In genomic region chr2:101097638-101098037, GRCh38 we compare ENCODE assay signal across 7 cellular contexts.
"Had no signal": no experiment of that assay in that cellular context is flagged by ENCODE, and none has a peak within 500 bp of the region (broad histone marks: within the 10 kb centered on the region; RNA-seq: fewer than 3 reads in every experiment).

No MANE protein-coding gene starts in this region.

- H3K4me3 Mint-ChIP-seq: GM23338, H9, IgD-negative memory B cell had no signal

- FAIRE-seq: H1, H54, HTR-8/SVneo had no signal

- H2AFZ ChIP-seq: GM23338 had no signal

- DNase-seq: H9, HCEC 1CT had no signal

- H3K4me2 ChIP-seq: GM23338 had no signal

- H3K27ac Mint-ChIP-seq: GM23338, H9, IgD-negative memory B cell had no signal

- ATAC-seq: GM23338 had no signal

- H3K4me3 ChIP-seq: GM23338 had no signal
